23 cellular contexts compared by ENCODE assay signal in the genomic region with DNA sequence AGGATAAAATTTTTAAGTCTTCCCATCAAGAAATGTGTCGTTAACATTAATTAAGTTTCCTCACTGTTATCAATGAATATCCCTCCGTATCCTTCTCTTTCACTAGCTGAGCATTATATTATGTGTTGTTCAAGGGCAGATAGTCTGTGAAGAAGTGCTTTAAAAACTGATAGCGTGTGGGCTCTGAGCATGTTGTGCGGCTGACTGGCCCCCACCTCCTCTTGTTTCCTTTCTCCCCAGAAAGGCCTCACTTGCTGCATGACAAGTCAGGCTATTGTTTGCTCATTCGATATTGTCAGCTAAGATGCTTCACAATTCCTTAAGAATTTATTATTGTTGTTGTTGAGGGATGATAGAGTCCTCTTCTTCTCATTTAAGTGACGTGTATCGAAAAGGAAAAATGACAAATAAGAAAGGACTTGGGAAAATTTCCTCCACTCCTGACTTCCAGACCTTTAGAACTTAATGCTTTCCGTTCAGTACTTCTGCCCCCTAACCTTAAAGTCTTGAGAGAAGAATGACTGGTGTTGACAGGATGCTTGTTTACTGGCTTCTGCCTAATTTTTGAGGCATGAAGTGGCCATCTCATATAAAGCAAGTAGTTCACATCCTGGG.
"Had no signal": no experiment of that assay in that cellular context is flagged by ENCODE, and none has a peak within 500 bp of the region (broad histone marks: within the 10 kb centered on the region; RNA-seq: fewer than 3 reads in every experiment).

No MANE protein-coding gene starts in this region.

- H3K4me3 ChIP-seq: lower lobe of right lung, prostate gland, stomach, suprapubic skin, transverse colon, uterus had no signal

- H3K9me3 ChIP-seq: lower lobe of right lung, prostate gland, stomach, suprapubic skin, transverse colon, uterus had no signal

- H3K27ac Mint-ChIP-seq: activated CD4-positive, alpha-beta T cell treated with anti-CD3 and anti-CD28 coated beads, Interleukin-2, amount 10 ng/mL, durations not matched to agents 7 days and 5 days; activated CD8-positive, alpha-beta T cell treated with anti-CD3 and anti-CD28 coated beads, Interleukin-2, amount 10 ng/mL, durations not matched to agents 7 days and 5 days; activated naive CD8-positive, alpha-beta T cell treated with anti-CD3 and anti-CD28 coated beads, Interleukin-2, amount 50 U/mL, for 24 hours; activated T-helper 1 cell treated with anti-CD3 and anti-CD28 coated beads, Interleukin-12 subunit alpha, Interleukin-12 subunit beta, Interleukin-2, Interleukin-4 antibody, amounts not matched to agents 30 ng/mL and 10 ng/mL and 1 ng/mL, durations not matched to agents 14 hours and 24 hours and 36 hours; T-cell; T-helper 2 cell treated with Interferon-gamma antibody and Interleukin-4, amounts not matched to agents 5 μg/mL and 100 μg/mL, for 36 hours had no signal

- H3K36me3 ChIP-seq: lower lobe of right lung, prostate gland, stomach, suprapubic skin, transverse colon, uterus had no signal

- H3K9me3 Mint-ChIP-seq: activated CD4-positive, alpha-beta T cell treated with anti-CD3 and anti-CD28 coated beads, Interleukin-2, amount 10 ng/mL, durations not matched to agents 7 days and 5 days; activated naive CD8-positive, alpha-beta T cell treated with anti-CD3 and anti-CD28 coated beads, Interleukin-2, amount 50 U/mL, for 24 hours; activated T-helper 1 cell treated with anti-CD3 and anti-CD28 coated beads, Interleukin-12 subunit alpha, Interleukin-12 subunit beta, Interleukin-2, Interleukin-4 antibody, amounts not matched to agents 30 ng/mL and 10 ng/mL and 1 ng/mL, durations not matched to agents 14 hours and 24 hours and 36 hours; naive thymus-derived CD8-positive, alpha-beta T cell; T-cell; T-helper 2 cell treated with Interferon-gamma antibody and Interleukin-4, amounts not matched to agents 5 μg/mL and 100 μg/mL, for 36 hours had no signal

- DNase-seq: activated CD4-positive, alpha-beta T cell treated with anti-CD3 and anti-CD28 coated beads, Interleukin-2, amount 10 ng/mL, durations not matched to agents 7 days and 5 days; activated CD4-positive, CD25-positive, alpha-beta regulatory T cell treated with anti-CD3 and anti-CD28 coated beads, Interleukin-2, amount 50 U/mL, for 72 hours; activated CD8-positive, alpha-beta T cell treated with anti-CD3 and anti-CD28 coated beads, Interleukin-2, amount 10 ng/mL, durations not matched to agents 7 days and 5 days; activated gamma-delta T cell; activated naive CD4-positive, alpha-beta T cell treated with anti-CD3 and anti-CD28 coated beads, Interleukin-2, amount 50 U/mL, for 16 hours; activated naive CD8-positive, alpha-beta T cell treated with anti-CD3 and anti-CD28 coated beads, Interleukin-2, amount 50 U/mL, for 24 hours; effector CD4-positive, alpha-beta T cell; foreskin melanocyte; hippocampal formation; lower lobe of right lung; naive thymus-derived CD8-positive, alpha-beta T cell; right cardiac atrium; stimulated activated CD4-positive, alpha-beta T cell treated with anti-CD3 and anti-CD28 coated beads, Interleukin-12 subunit alpha, Interleukin-12 subunit beta, amount 100 ng/mL, for 4 hours; stomach; T-cell; transverse colon; uterus had no signal

- H3K4me1 ChIP-seq: lower lobe of right lung, prostate gland, suprapubic skin, uterus had no signal

- H3K27me3 Mint-ChIP-seq: activated CD4-positive, alpha-beta T cell treated with anti-CD3 and anti-CD28 coated beads, Interleukin-2, amount 10 ng/mL, durations not matched to agents 7 days and 5 days; activated naive CD8-positive, alpha-beta T cell treated with anti-CD3 and anti-CD28 coated beads, Interleukin-2, amount 50 U/mL, for 24 hours; naive thymus-derived CD8-positive, alpha-beta T cell; T-cell had no signal

- H3K27me3 ChIP-seq: stomach, suprapubic skin, transverse colon, uterus had no signal

- ATAC-seq: activated CD8-positive, alpha-beta T cell treated with anti-CD3 and anti-CD28 coated beads, Interleukin-2, amount 10 ng/mL, durations not matched to agents 7 days and 5 days; activated naive CD8-positive, alpha-beta T cell treated with anti-CD3 and anti-CD28 coated beads, Interleukin-2, amount 50 U/mL, for 24 hours; esophagus mucosa; lower lobe of right lung; naive thymus-derived CD8-positive, alpha-beta T cell; right cardiac atrium; T-cell had no signal

- H3K4me1 Mint-ChIP-seq: activated CD4-positive, alpha-beta T cell treated with anti-CD3 and anti-CD28 coated beads, Interleukin-2, amount 10 ng/mL, durations not matched to agents 7 days and 5 days had no signal

- H3K27ac ChIP-seq: lower lobe of right lung, prostate gland, stomach, suprapubic skin, transverse colon, uterus, VCaP had no signal

- H3K4me3 Mint-ChIP-seq: activated CD4-positive, alpha-beta T cell treated with anti-CD3 and anti-CD28 coated beads, Interleukin-2, amount 10 ng/mL, durations not matched to agents 7 days and 5 days; activated CD8-positive, alpha-beta T cell treated with anti-CD3 and anti-CD28 coated beads, Interleukin-2, amount 10 ng/mL, durations not matched to agents 7 days and 5 days; activated naive CD8-positive, alpha-beta T cell treated with anti-CD3 and anti-CD28 coated beads, Interleukin-2, amount 50 U/mL, for 24 hours; activated T-helper 1 cell treated with anti-CD3 and anti-CD28 coated beads, Interleukin-12 subunit alpha, Interleukin-12 subunit beta, Interleukin-2, Interleukin-4 antibody, amounts not matched to agents 30 ng/mL and 10 ng/mL and 1 ng/mL, durations not matched to agents 14 hours and 24 hours and 36 hours; naive thymus-derived CD8-positive, alpha-beta T cell; T-cell; T-helper 2 cell treated with Interferon-gamma antibody and Interleukin-4, amounts not matched to agents 5 μg/mL and 100 μg/mL, for 36 hours had no signal
